ENCODE assay signal across 8 cellular contexts in the genomic region with DNA sequence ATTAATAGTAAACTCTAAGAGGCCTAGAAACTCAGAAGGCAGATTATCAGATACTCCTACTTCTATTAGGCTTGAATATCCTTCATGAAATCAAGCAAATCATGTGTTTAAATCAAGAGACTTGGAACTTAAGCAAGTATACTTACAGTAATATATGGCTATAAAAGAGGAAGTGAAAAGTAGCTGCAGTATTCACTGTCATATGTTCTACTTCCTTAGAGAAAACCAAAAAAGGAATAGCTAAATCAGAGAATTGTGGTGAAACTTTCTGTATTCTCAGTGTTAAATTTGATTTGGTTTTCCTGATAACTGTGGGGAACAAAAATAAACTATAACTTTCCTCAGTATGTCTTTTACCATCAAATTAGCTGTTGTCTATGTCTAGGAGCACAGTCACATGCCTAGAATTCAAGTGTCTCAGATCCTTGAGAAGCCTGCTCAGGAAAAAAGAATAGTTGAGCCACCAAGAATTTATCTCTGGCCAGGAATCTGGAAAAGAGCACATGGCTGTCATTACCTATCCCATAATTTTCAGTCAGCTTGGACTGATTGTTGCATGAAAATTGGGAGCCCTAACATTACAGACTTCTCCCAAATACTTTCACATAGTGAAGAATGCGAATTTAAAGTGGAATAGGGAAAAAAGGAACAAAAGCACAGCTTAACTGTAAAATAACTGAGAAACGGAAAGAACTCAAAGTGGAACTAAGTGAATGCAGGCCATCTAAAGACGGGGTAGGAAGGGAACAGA. TPM values are rescaled to one million over a fixed set of nuclear protein-coding genes. Genes with fewer than 3 reads are reported as not detected.
A peak's percentile ranks its signal among the peaks of the same experiment; 100 is the strongest.
DNase-seq lines count a peak whose midpoint lies in the region; ATAC-seq, FAIRE-seq and TF ChIP-seq lines count a peak whose summit lies in the region.

No MANE protein-coding gene starts in this region.

- H3K36me3 ChIP-seq in liver (ENCODE audit: control insufficient read depth in 4 of 4, insufficient read depth in 3 of 4, low read depth in 1 of 4, low read length in 3 of 4) (no peaks in the 10 kb centered on the region), pancreas (no peaks in the 10 kb centered on the region)

- H3K9ac ChIP-seq in liver (ENCODE audit: low read depth in 1 of 2, low read length in 2 of 2), result peak overlapping the region; percentile 25 to 82

- H3K4me1 ChIP-seq in liver (ENCODE audit: control insufficient read depth in 4 of 4, insufficient read depth in 4 of 4, low read length in 3 of 4) (peaks cover 5 to 39% (median 35%) of the 10 kb centered on the region in 4 donors), pancreas (peaks cover 16 to 27% (median 21%) of the 10 kb centered on the region in 3 donors)

- H3K27me3 ChIP-seq in liver (ENCODE audit: control insufficient read depth in 4 of 4, insufficient read depth in 4 of 4, low read length in 3 of 4) (no peaks in the 10 kb centered on the region), pancreas (no peaks in the 10 kb centered on the region)

- TF ChIP-seq CTCF in liver (IDR thresholded peaks at IDR 0.05; ENCODE audit: low read depth, low read length, missing input control), result no peak
- TF ChIP-seq CTCF in pancreas (IDR thresholded peaks at IDR 0.05), result no peak

- H3K4me1 Mint-ChIP-seq in activated CD8-positive, alpha-beta memory T cell treated with anti-CD3 and anti-CD28 coated beads, Interleukin-2, amount 10 ng/mL, durations not matched to agents 7 days and 5 days, result peaks cover 61% of the 10 kb centered on the region

- CTCF ChIA-PET in activated CD8-positive, alpha-beta memory T cell treated with anti-CD3 and anti-CD28 coated beads, Interleukin-2, amount 10 ng/mL, durations not matched to agents 7 days and 5 days (lab: Charles Lee), result interaction anchor here (0.8 to 4.7 kb wide), 9 partner anchors 13 to 438 kb away, joined by 3 to 31 read pairs (median 3); a partner anchor contains a TSS

- H3K4me3 Mint-ChIP-seq in activated CD8-positive, alpha-beta memory T cell treated with anti-CD3 and anti-CD28 coated beads, Interleukin-2, amount 10 ng/mL, durations not matched to agents 7 days and 5 days, result peak overlapping the region; percentile 88

- intact Hi-C loops in pancreas (cut with DNase I), result no loop called here

- H3K9me3 Mint-ChIP-seq in activated CD8-positive, alpha-beta memory T cell treated with anti-CD3 and anti-CD28 coated beads, Interleukin-2, amount 10 ng/mL, durations not matched to agents 7 days and 5 days (ENCODE audit: low read depth), result no peaks in the 10 kb centered on the region

- H3K27ac Mint-ChIP-seq in activated CD8-positive, alpha-beta memory T cell treated with anti-CD3 and anti-CD28 coated beads, Interleukin-2, amount 10 ng/mL, durations not matched to agents 7 days and 5 days, result peak overlapping the region; percentile 93

- no peak for TF ChIP-seq RAD21 in liver (IDR thresholded peaks at IDR 0.05)

- peaks cover 21% of the 10 kb centered on the region for H3K36me3 Mint-ChIP-seq in activated CD8-positive, alpha-beta memory T cell treated with anti-CD3 and anti-CD28 coated beads, Interleukin-2, amount 10 ng/mL, durations not matched to agents 7 days and 5 days

- H3K27me3 Mint-ChIP-seq in activated CD8-positive, alpha-beta memory T cell treated with anti-CD3 and anti-CD28 coated beads, Interleukin-2, amount 10 ng/mL, durations not matched to agents 7 days and 5 days, result no peaks in the 10 kb centered on the region

- WGBS in liver, result 76% methylated on average over 3 of the region's 3 CpGs
- 67 to 72% methylated on average over 3 of the region's 3 CpGs for WGBS in pancreas, 2 donors

- peak overlapping the region; percentile 6 to 94 for H3K27ac ChIP-seq in liver (ENCODE audit: low read depth in 1 of 2, low read length in 2 of 2)
- H3K27ac ChIP-seq in pancreas, result peak overlapping the region in 2 of 4 donors; percentile 14 to 42

- no peaks in the 10 kb centered on the region for H3K9me3 ChIP-seq in liver (ENCODE audit: control insufficient read depth in 4 of 4, low read length in 3 of 4)
- no peaks in the 10 kb centered on the region for H3K9me3 ChIP-seq in pancreas

- H3K4me3 ChIP-seq in liver (ENCODE audit: low read depth in 1 of 3, low read length in 3 of 3) (no peak overlapping the region), pancreas (peak overlapping the region in 1 of 4 donors; percentile 56)

- no peak for DNase-seq in activated CD8-positive, alpha-beta memory T cell treated with anti-CD3 and anti-CD28 coated beads, Interleukin-2, amount 10 ng/mL, durations not matched to agents 7 days and 5 days
- no peak for DNase-seq in activated CD8-positive, alpha-beta memory T cell treated with anti-CD3 and anti-CD28 coated beads, Interleukin-2, amount 50 U/mL, for 48 hours
- DNase-seq in SIG-M5 treated with dmso at 0.1 percent for 504 hours (lab: John Stamatoyannopoulos, UW; ENCODE audit: unreplicated experiment), result peak; percentile 68
- no peak for DNase-seq in pancreas
- DNase-seq in DMS153 treated with DMSO at 0.1 percent for 48 hours (lab: John Stamatoyannopoulos, UW; ENCODE audit: unreplicated experiment), result no peak
- no peak for DNase-seq in D341Med (ENCODE audit: low spot score)

- FAIRE-seq in pancreas (lab: Jason Lieb, UNC), result no peak

- no peak for ATAC-seq in activated CD8-positive, alpha-beta memory T cell treated with anti-CD3 and anti-CD28 coated beads, Interleukin-2, amount 10 ng/mL, durations not matched to agents 7 days and 5 days
- ATAC-seq in HG02938 (IDR thresholded peaks at IDR 0.05; ENCODE audit: unreplicated experiment) (peak; percentile 44), pancreas (no peak)

TF ChIP-seq in liver, 16 proteins besides CTCF, POLR2A, EP300 and RAD21:
- TF ChIP-seq, protein P1, sequence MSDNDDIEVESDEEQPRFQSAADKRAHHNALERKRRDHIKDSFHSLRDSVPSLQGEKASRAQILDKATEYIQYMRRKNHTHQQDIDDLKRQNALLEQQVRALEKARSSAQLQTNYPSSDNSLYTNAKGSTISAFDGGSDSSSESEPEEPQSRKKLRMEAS (IDR thresholded peaks at IDR 0.05), result no peak
- TF ChIP-seq SP1 (IDR thresholded peaks at IDR 0.05) (no peak), GABPA (IDR thresholded peaks at IDR 0.05 in 1 of 2, conservative IDR thresholded peaks at IDR 0.05 in 1 of 2) (no peak)

RNA-seq across cellular contexts. Expression of a gene that starts 1.7 kb away (rescaled TPM):
- 10 to 100 TPM; 40.4 to 42.8 TPM for total RNA-seq in activated CD8-positive, alpha-beta memory T cell treated with anti-CD3 and anti-CD28 coated beads, Interleukin-2, amount 10 ng/mL, durations not matched to agents 7 days and 5 days
- 10 to 100 TPM; 16.8 to 18.2 TPM for total RNA-seq in liver
- 1 to 10 TPM; 6.2 to 9.1 TPM for polyA plus RNA-seq in liver
- 10 to 100 TPM in 4 of 6 donors, 1 to 10 TPM in 2; 8.6 to 16.5 (median 10.6) TPM for total RNA-seq in pancreas
- polyA plus RNA-seq in pancreas, result 1 to 10 TPM; 7.5 to 10.0 TPM

RNA-seq across cellular contexts. Expression of a gene that starts 2.0 kb away (rescaled TPM):
- total RNA-seq in activated CD8-positive, alpha-beta memory T cell treated with anti-CD3 and anti-CD28 coated beads, Interleukin-2, amount 10 ng/mL, durations not matched to agents 7 days and 5 days, result 10 to 100 TPM in 1 of 2 experiments, 1 to 10 TPM in 1; 8.7 to 12.2 TPM
- total RNA-seq in liver, result 10 to 100 TPM; 26.6 to 96.2 TPM
- 10 to 100 TPM; 40.1 to 49.8 TPM for polyA plus RNA-seq in liver
- total RNA-seq in pancreas, result 10 to 100 TPM in 4 of 6 donors, 1 to 10 TPM in 2; 7.6 to 16.1 (median 12.8) TPM
- polyA plus RNA-seq in pancreas, result 1 to 10 TPM; 2.5 to 6.7 TPM

RNA-seq across cellular contexts. Expression of a gene that starts 56.0 kb away (rescaled TPM):
- total RNA-seq in activated CD8-positive, alpha-beta memory T cell treated with anti-CD3 and anti-CD28 coated beads, Interleukin-2, amount 10 ng/mL, durations not matched to agents 7 days and 5 days, result 10 to 100 TPM; 25.6 to 33.6 TPM
- total RNA-seq in liver (10 to 100 TPM; 12.5 to 16.7 TPM), pancreas (10 to 100 TPM in 3 of 6 donors, 1 to 10 TPM in 3; 7.4 to 18.0 (median 10.3) TPM)
- polyA plus RNA-seq in liver (10 to 100 TPM; 25.9 to 38.9 TPM), pancreas (10 to 100 TPM; 11.0 to 30.1 TPM)

RNA-seq across cellular contexts. Expression of a gene that starts 56.1 kb away (rescaled TPM):
- 10 to 100 TPM; 34.0 to 43.4 TPM for total RNA-seq in activated CD8-positive, alpha-beta memory T cell treated with anti-CD3 and anti-CD28 coated beads, Interleukin-2, amount 10 ng/mL, durations not matched to agents 7 days and 5 days
- total RNA-seq in liver (10 to 100 TPM; 11.6 to 11.9 TPM), pancreas (10 to 100 TPM in 2 of 6 donors, 1 to 10 TPM in 4; 5.5 to 10.8 (median 8.4) TPM)
- polyA plus RNA-seq in liver (1 to 10 TPM; 5.0 to 9.3 TPM), pancreas (1 to 10 TPM; 5.1 to 9.4 TPM)
